In genomic region chr2:208638059-208638458, GRCh38 we compare ENCODE assay signal across 13 cellular contexts.
DNase-seq lines count a peak whose midpoint lies in the region; ATAC-seq and TF ChIP-seq lines count a peak whose summit lies in the region.
"Had no signal": no experiment of that assay in that cellular context is flagged by ENCODE, and none has a peak within 500 bp of the region (broad histone marks: within the 10 kb centered on the region; RNA-seq: fewer than 3 reads in every experiment).

No MANE protein-coding gene starts in this region.

- H3K9me3 ChIP-seq in testis = no peaks in the 10 kb centered on the region
- H3K9me3 ChIP-seq: psoas muscle, SJCRH30 had no signal

- intact Hi-C loops in testis (cut with DNase I; ENCODE audit: low total_unique reads) = no loop called here

- no peaks in the 10 kb centered on the region for H3K4me1 ChIP-seq in testis
- H3K4me1 ChIP-seq: psoas muscle, SJCRH30 had no signal

- no peak overlapping the region for H3K27ac ChIP-seq in testis
- H3K27ac ChIP-seq: psoas muscle, SJCRH30 had no signal

- no peaks in the 10 kb centered on the region for H3K27me3 ChIP-seq in testis
- H3K27me3 ChIP-seq: SJCRH30 had no signal

- no peak overlapping the region for H3K4me3 ChIP-seq in testis
- H3K4me3 ChIP-seq: psoas muscle, SJCRH30 had no signal

- TF ChIP-seq POLR2A in erythroblast (IDR thresholded peaks at IDR 0.05; ENCODE audit: low read length) = no peak
- no peak for TF ChIP-seq POLR2A in testis (IDR thresholded peaks at IDR 0.05)

- no peak for TF ChIP-seq CTCF in GM10248 (IDR thresholded peaks at IDR 0.05; ENCODE audit: control extremely low read depth, extremely low read depth, low read depth, missing control alignments)
- no peak for TF ChIP-seq CTCF in testis (IDR thresholded peaks at IDR 0.05)

- POLR2A ChIA-PET in GM10248 (lab: Yijun Ruan, JAX) = no interaction called here

- CTCF ChIA-PET in GM10248 (lab: Yijun Ruan, JAX) = no interaction called here

- DNase-seq in erythroblast (lab: John Stamatoyannopoulos, UW) (peak; percentile 25 to 53), GM10248 (ENCODE audit: extremely low spot score) (no peak), AML-193 (lab: John Stamatoyannopoulos, UW) (no peak), testis (no peak)
- no peak for DNase-seq in stimulated activated naive CD4-positive, alpha-beta T cell treated with Interleukin-2 at 50 U/mL for 16 hours (lab: John Stamatoyannopoulos, UW)
- DNase-seq: NCI-H1694; psoas muscle; SJCRH30; stimulated activated CD4-positive, alpha-beta T cell treated with anti-CD3 and anti-CD28 coated beads, Interleukin-2, amount 100 ng/mL, for 24 hours had no signal

- no peaks in the 10 kb centered on the region for H3K36me3 ChIP-seq in testis (ENCODE audit: low read depth, missing control alignments)
- H3K36me3 ChIP-seq: SJCRH30 had no signal

- ATAC-seq in GM18511 (IDR thresholded peaks at IDR 0.05; ENCODE audit: unreplicated experiment) (peak; percentile 73), GM21576 (IDR thresholded peaks at IDR 0.05; ENCODE audit: unreplicated experiment) (peak; percentile 72), HG03354 (IDR thresholded peaks at IDR 0.05; ENCODE audit: poor library complexity, severe bottlenecking, unreplicated experiment) (peak; percentile 74)
- ATAC-seq: psoas muscle; stimulated activated effector memory CD8-positive, alpha-beta T cell treated with anti-CD3 and anti-CD28 coated beads, Interleukin-12 subunit alpha, Interleukin-12 subunit beta, amount 100 ng/mL, for 72 hours had no signal

Comparison
In these comparisons a context has a peak if more than half of its experiments do, and no peak if none do; other contexts are left out.
1. DNase-seq: peak in erythroblast (2 of 2); none in GM10248 (single experiment), AML-193 (0 of 2), testis (single experiment) and stimulated activated naive CD4-positive, alpha-beta T cell treated with Interleukin-2 at 50 U/mL for 16 hours (single experiment).
2. Peak in every context shown above with its lines, with median percentiles within 50 percentile points of each other: ATAC-seq.